Comparison of ENCODE assay signal across 34 cellular contexts in genomic region chr13:103514188-103514587, GRCh38.
A peak's percentile ranks its signal among the peaks of the same experiment; 100 is the strongest.
DNase-seq lines count a peak whose midpoint lies in the region; ATAC-seq, FAIRE-seq and TF ChIP-seq lines count a peak whose summit lies in the region.
"Had no signal": no experiment of that assay in that cellular context is flagged by ENCODE, and none has a peak within 500 bp of the region (broad histone marks: within the 10 kb centered on the region; RNA-seq: fewer than 3 reads in every experiment).

No MANE protein-coding gene starts in this region.

- no peaks in the 10 kb centered on the region for H3K27me3 Mint-ChIP-seq in activated CD4-positive, alpha-beta T cell treated with anti-CD3 and anti-CD28 coated beads, Interleukin-2, amount 10 ng/mL, durations not matched to agents 24 days and 14 days
- H3K27me3 Mint-ChIP-seq: B cell; CD4-positive, alpha-beta memory T cell; CD4-positive, alpha-beta T cell; CD4-positive, CD25-positive, alpha-beta regulatory T cell; CD8-positive, alpha-beta memory T cell had no signal

- H3K9ac ChIP-seq in KMS-11 (no peak overlapping the region), GM12878 (ENCODE audit: control insufficient read depth, insufficient read depth, low read length) (no peak overlapping the region), Karpas-422 (ENCODE audit: low read length) (no peak overlapping the region)
- H3K9ac ChIP-seq: BLaER1; BLaER1 treated with 17β-estradiol and CSF1 and Interleukin-3, amounts not matched to agents 10 nM and 100 nM had no signal

- no peak for TF ChIP-seq POLR2A in GM12878 (IDR thresholded peaks at IDR 0.05; ENCODE audit: low read depth, low read length)

- H3K27me3 ChIP-seq in KMS-11 (ENCODE audit: insufficient read depth, low read depth) = no peaks in the 10 kb centered on the region
- no peaks in the 10 kb centered on the region for H3K27me3 ChIP-seq in GM12878 (replicated peaks in 1 of 2; ENCODE audit: control insufficient read depth in 2 of 2, insufficient read depth in 2 of 2, low read length in 1 of 2)
- no peaks in the 10 kb centered on the region for H3K27me3 ChIP-seq in Karpas-422 (ENCODE audit: low read length)
- H3K27me3 ChIP-seq: BE2C; BLaER1; BLaER1 treated with 17β-estradiol and CSF1 and Interleukin-3, amounts not matched to agents 10 nM and 100 nM had no signal

- peak overlapping the region; percentile 12; the same call in 1 of the 2 replicates for H3K4me2 ChIP-seq in KMS-11
- no peak overlapping the region for H3K4me2 ChIP-seq in GM12878 (ENCODE audit: control insufficient read depth, insufficient read depth)
- H3K4me2 ChIP-seq in Karpas-422 (ENCODE audit: low read depth, low read length, poor library complexity, severe bottlenecking) = no peak overlapping the region
- H3K4me2 ChIP-seq: A549; BLaER1; BLaER1 treated with 17β-estradiol and CSF1 and Interleukin-3, amounts not matched to agents 10 nM and 100 nM had no signal

- SMC1A ChIA-PET in GM12878 (lab: Charles Lee; ENCODE audit: uncharacterized antibody, unreplicated experiment) = interaction anchor here (0.9 to 2.0 kb wide), 4 partner anchors 11 to 25 kb away, joined by 3 to 7 read pairs (median 4); no protein-coding TSS in a partner anchor

- no peaks in the 10 kb centered on the region for H3K4me1 Mint-ChIP-seq in activated CD4-positive, alpha-beta T cell treated with anti-CD3 and anti-CD28 coated beads, Interleukin-2, amount 10 ng/mL, durations not matched to agents 24 days and 14 days
- H3K4me1 Mint-ChIP-seq: B cell; CD14-positive monocyte; CD4-positive, alpha-beta memory T cell; CD4-positive, CD25-positive, alpha-beta regulatory T cell; CD8-positive, alpha-beta memory T cell had no signal

- H3K36me3 Mint-ChIP-seq in activated CD4-positive, alpha-beta T cell treated with anti-CD3 and anti-CD28 coated beads, Interleukin-2, amount 10 ng/mL, durations not matched to agents 24 days and 14 days (ENCODE audit: low read depth) = no peaks in the 10 kb centered on the region
- H3K36me3 Mint-ChIP-seq: CD14-positive monocyte; CD4-positive, alpha-beta memory T cell; CD4-positive, CD25-positive, alpha-beta regulatory T cell; CD8-positive, alpha-beta memory T cell; CD8-positive, alpha-beta T cell had no signal

- RAD21 ChIA-PET in GM12878 (lab: Charles Lee; ENCODE audit: unreplicated experiment) = no interaction called here

- H3K4me3 ChIP-seq in KMS-11 (IDR thresholded peaks at IDR 0.05; ENCODE audit: insufficient read depth, low read depth, low read length) = no peak overlapping the region
- no peak overlapping the region for H3K4me3 ChIP-seq in GM12878
- no peak overlapping the region for H3K4me3 ChIP-seq in Karpas-422 (ENCODE audit: low read length)
- H3K4me3 ChIP-seq: A549; BLaER1; BLaER1 treated with 17β-estradiol and CSF1 and Interleukin-3, amounts not matched to agents 10 nM and 100 nM had no signal

- H3K9me2 ChIP-seq in Karpas-422 (replicated peaks; ENCODE audit: insufficient read depth, low read length) = no peaks in the 10 kb centered on the region

- intact Hi-C loops in GM12878 (cut with micrococcal nuclease; ENCODE audit: unreplicated experiment) = loop anchor here (10.0 kb wide), 1 partner anchor 599 kb away; no protein-coding TSS in a partner anchor
- intact Hi-C loops in activated CD4-positive, alpha-beta T cell treated with anti-CD3 and anti-CD28 coated beads, Interleukin-2, amount 10 ng/mL, durations not matched to agents 24 days and 14 days (cut with micrococcal nuclease) = no loop called here

- no peak for TF ChIP-seq EP300 in GM12878 (IDR thresholded peaks at IDR 0.05; ENCODE audit: borderline replicate concordance in 1 of 2, control insufficient read depth in 1 of 2, low read depth in 2 of 2, low read length in 2 of 2)

- no peak overlapping the region for H3K4me3 Mint-ChIP-seq in activated CD4-positive, alpha-beta T cell treated with anti-CD3 and anti-CD28 coated beads, Interleukin-2, amount 10 ng/mL, durations not matched to agents 24 days and 14 days
- H3K4me3 Mint-ChIP-seq: B cell; CD14-positive monocyte; CD4-positive, alpha-beta memory T cell; CD4-positive, alpha-beta T cell; CD4-positive, CD25-positive, alpha-beta regulatory T cell; CD8-positive, alpha-beta memory T cell; CD8-positive, alpha-beta T cell had no signal

- TF ChIP-seq CTCF in KMS-11 (conservative IDR thresholded peaks at IDR 0.05; ENCODE audit: low read depth, low read length) = no peak
- no peak for TF ChIP-seq CTCF in GM12878 (IDR thresholded peaks at IDR 0.05 in 2 of 3, conservative IDR thresholded peaks at IDR 0.05 in 1 of 3; ENCODE audit: control insufficient read depth in 2 of 3, extremely low read depth in 1 of 3, insufficient read depth in 1 of 3, low read depth in 3 of 3, low read length in 3 of 3)

- BruUV-seq in GM12878 (replicated peaks; lab: Mats Ljungman, UMichigan) = no TSS peak

- no peak overlapping the region for H3K27ac ChIP-seq in KMS-11
- H3K27ac ChIP-seq in GM12878 (ENCODE audit: control insufficient read depth, insufficient read depth) = no peak overlapping the region
- no peak overlapping the region for H3K27ac ChIP-seq in Karpas-422 (ENCODE audit: low read length)
- H3K27ac ChIP-seq: 22Rv1; A549; BLaER1; BLaER1 treated with 17β-estradiol and CSF1 and Interleukin-3, amounts not matched to agents 10 nM and 100 nM; C4-2B had no signal

- in situ Hi-C loops in GM12878 (cut with MboI) = no loop called here

- no peak overlapping the region for H3K27ac Mint-ChIP-seq in activated CD4-positive, alpha-beta T cell treated with anti-CD3 and anti-CD28 coated beads, Interleukin-2, amount 10 ng/mL, durations not matched to agents 24 days and 14 days
- H3K27ac Mint-ChIP-seq: B cell; CD14-positive monocyte; CD4-positive, alpha-beta memory T cell; CD4-positive, alpha-beta T cell; CD4-positive, CD25-positive, alpha-beta regulatory T cell; CD8-positive, alpha-beta memory T cell; CD8-positive, alpha-beta T cell had no signal

- no peaks in the 10 kb centered on the region for H4K20me1 ChIP-seq in KMS-11 (ENCODE audit: insufficient read depth)
- H4K20me1 ChIP-seq in GM12878 (ENCODE audit: control insufficient read depth, insufficient read depth) = no peaks in the 10 kb centered on the region
- no peaks in the 10 kb centered on the region for H4K20me1 ChIP-seq in Karpas-422 (ENCODE audit: insufficient read depth, low read depth, low read length)
- H4K20me1 ChIP-seq: BLaER1; BLaER1 treated with 17β-estradiol and CSF1 and Interleukin-3, amounts not matched to agents 10 nM and 100 nM had no signal

- TF ChIP-seq RAD21 in GM12878 (IDR thresholded peaks at IDR 0.05; ENCODE audit: insufficient read depth, low read depth, low read length) = no peak

- FAIRE-seq in GM19239 (lab: Jason Lieb, UNC) (peak; percentile 45), GM12878 (lab: Jason Lieb, UNC) (no peak)
- FAIRE-seq: A204.1, A549, D721Med had no signal

- WGBS in GM12878 (ENCODE audit: insufficient coverage, insufficient replicate concordance, low lambda C conversion rate, missing lambda C conversion rate) = 0% methylated on average over 1 of the region's 1 CpG

- no peak for DNase-seq in GM19239 (ENCODE audit: insufficient read length, low spot score)
- no peak for DNase-seq in GM12878 (ENCODE audit: low read depth, low spot score)
- DNase-seq in activated CD4-positive, alpha-beta T cell treated with anti-CD3 and anti-CD28 coated beads, Interleukin-2, amount 10 ng/mL, durations not matched to agents 24 days and 14 days = no peak
- no peak for DNase-seq in Karpas-422
- DNase-seq in cerebellar cortex (ENCODE audit: low spot score) = no peak
- DNase-seq: 8988T; ACHN; AML-193; BE2C; C1 segment of cervical spinal cord; Caco-2; Calu3; CD4-positive, alpha-beta memory T cell; CD4-positive, alpha-beta T cell; CD4-positive, CD25-positive, alpha-beta regulatory T cell; CD8-positive, alpha-beta memory T cell; CD8-positive, alpha-beta T cell; COR-L47; DMS 273 treated with DMSO at 0.1 percent for 48 hours; DMS153; DMS53; DMS79; DND-41; EL had no signal

- ATAC-seq in GM12878 = peak; percentile 52
- ATAC-seq: A549; CD8-positive, alpha-beta T cell had no signal

- no peaks in the 10 kb centered on the region for H3K9me3 ChIP-seq in GM12878 (replicated peaks; ENCODE audit: control insufficient read depth, insufficient read depth, low read length)
- peaks cover 12% of the 10 kb centered on the region; the same call in 1 of the 2 replicates for H3K9me3 ChIP-seq in Karpas-422 (ENCODE audit: low read length)
- H3K9me3 ChIP-seq: A549; BE2C; BLaER1; BLaER1 treated with 17β-estradiol and CSF1 and Interleukin-3, amounts not matched to agents 10 nM and 100 nM; Caco-2 had no signal

- POLR2A ChIA-PET in GM12878 (lab: Charles Lee) = no interaction called here

- no peaks in the 10 kb centered on the region for H3K36me3 ChIP-seq in KMS-11 (ENCODE audit: insufficient read depth)
- no peaks in the 10 kb centered on the region for H3K36me3 ChIP-seq in GM12878 (ENCODE audit: control insufficient read depth in 2 of 2, insufficient read depth in 2 of 2, low read length in 1 of 2)
- H3K36me3 ChIP-seq in Karpas-422 (ENCODE audit: insufficient read depth, low read length) = no peaks in the 10 kb centered on the region
- H3K36me3 ChIP-seq: BE2C; BLaER1; BLaER1 treated with 17β-estradiol and CSF1 and Interleukin-3, amounts not matched to agents 10 nM and 100 nM had no signal

- no peak overlapping the region for H2AFZ ChIP-seq in KMS-11 (ENCODE audit: low read depth)
- no peak overlapping the region for H2AFZ ChIP-seq in GM12878 (ENCODE audit: control insufficient read depth, low read depth, low read length)
- no peak overlapping the region for H2AFZ ChIP-seq in Karpas-422 (ENCODE audit: low read length)

- H3K79me2 ChIP-seq in KMS-11 (ENCODE audit: insufficient read depth, low read depth) (no peaks in the 10 kb centered on the region), GM12878 (ENCODE audit: control insufficient read depth, insufficient read depth, low read length) (no peaks in the 10 kb centered on the region), Karpas-422 (ENCODE audit: low read length) (no peaks in the 10 kb centered on the region)

- peaks cover 52% of the 10 kb centered on the region for H3K4me1 ChIP-seq in KMS-11 (ENCODE audit: low read depth, poor library complexity, severe bottlenecking)
- no peaks in the 10 kb centered on the region for H3K4me1 ChIP-seq in GM12878 (ENCODE audit: control insufficient read depth, insufficient read depth, low read length)
- H3K4me1 ChIP-seq in Karpas-422 (ENCODE audit: low read length) = no peaks in the 10 kb centered on the region
- H3K4me1 ChIP-seq: BLaER1; BLaER1 treated with 17β-estradiol and CSF1 and Interleukin-3, amounts not matched to agents 10 nM and 100 nM; Caco-2 had no signal

- CTCF ChIA-PET in GM12878 (lab: Yijun Ruan, JAX) = no interaction called here

- peaks cover 3% of the 10 kb centered on the region for H3K9me3 Mint-ChIP-seq in activated CD4-positive, alpha-beta T cell treated with anti-CD3 and anti-CD28 coated beads, Interleukin-2, amount 10 ng/mL, durations not matched to agents 24 days and 14 days
